ENCODE assay signal across 8 cellular contexts in the genomic region with DNA sequence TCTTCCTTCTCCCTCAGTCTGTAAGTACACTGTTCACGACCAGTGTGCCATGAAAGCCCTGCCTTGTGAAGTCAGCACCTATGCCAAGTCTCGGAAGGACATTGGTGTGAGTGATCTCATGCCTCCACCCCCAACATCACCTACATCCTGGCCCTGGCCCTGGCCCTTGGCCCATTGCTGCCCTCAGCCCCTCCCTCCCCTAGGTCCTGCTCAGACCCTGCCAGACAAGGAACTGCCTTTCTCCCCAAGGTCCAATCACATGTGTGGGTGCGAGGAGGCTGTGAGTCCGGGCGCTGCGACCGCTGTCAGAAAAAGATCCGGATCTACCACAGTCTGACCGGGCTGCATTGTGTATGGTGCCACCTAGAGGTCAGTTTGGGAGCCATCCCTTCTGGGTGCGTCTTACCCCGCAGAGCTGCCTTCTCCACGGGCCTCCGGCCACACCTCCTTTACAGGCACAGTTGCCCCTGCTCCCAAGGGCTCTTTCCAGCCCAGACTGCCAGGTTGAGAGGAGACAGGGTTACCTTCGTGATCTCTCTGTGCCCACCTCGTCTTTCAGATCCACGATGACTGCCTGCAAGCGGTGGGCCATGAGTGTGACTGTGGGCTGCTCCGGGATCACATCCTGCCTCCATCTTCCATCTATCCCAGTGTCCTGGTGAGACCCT. TPM values are rescaled to one million over a fixed set of nuclear protein-coding genes. Genes with fewer than 3 reads are reported as not detected.
DNase-seq lines count a peak whose midpoint lies in the region; ATAC-seq, FAIRE-seq and TF ChIP-seq lines count a peak whose summit lies in the region.

No MANE protein-coding gene starts in this region.

- CTCF ChIA-PET in WTC11 (lab: Charles Lee): interaction anchor here (0.5 to 2.9 kb wide), 35 partner anchors 9 to 353 kb away, joined by 3 to 33 read pairs (median 3); a partner anchor contains a TSS

- FAIRE-seq in kidney (lab: Jason Lieb, UNC): no peak

- ATAC-seq in GM18873 (IDR thresholded peaks at IDR 0.05; ENCODE audit: low FRiP score, unreplicated experiment) (peak; percentile 92), HG03139 (IDR thresholded peaks at IDR 0.05; ENCODE audit: unreplicated experiment) (peak; percentile 88), WTC11 (peak; percentile 94)

- intact Hi-C loops in kidney (cut with DNase I): no loop called here

- no peak overlapping the region for H3K27ac Mint-ChIP-seq in WTC11

- peaks cover 9% of the 10 kb centered on the region for H3K4me1 Mint-ChIP-seq in WTC11

- no peaks in the 10 kb centered on the region for H3K9me3 ChIP-seq in kidney (ENCODE audit: control insufficient read depth in 1 of 2, low read length in 2 of 2)

- TF ChIP-seq CTCF in AG10803 (conservative IDR thresholded peaks at IDR 0.05; ENCODE audit: low read length) (peak; percentile 94), WTC11 (IDR thresholded peaks at IDR 0.05) (peak; percentile 74), cardiac fibroblast (IDR thresholded peaks at IDR 0.05; ENCODE audit: low read depth, low read length) (peak; percentile 94), kidney (IDR thresholded peaks at IDR 0.05; ENCODE audit: borderline replicate concordance, extremely low read depth, insufficient read depth) (peak; percentile 82)

- POLR2A ChIA-PET in WTC11 (lab: Charles Lee): interaction anchor here (0.5 to 1.6 kb wide), 5 partner anchors 34 to 122 kb away, joined by 3 to 6 read pairs (median 4); a partner anchor contains a TSS

- H3K9ac ChIP-seq in kidney (ENCODE audit: low read length in 2 of 2): peak overlapping the region; percentile 37 to 52

- DNase-seq in AG10803 (ENCODE audit: low read depth) (peak; percentile 80), NCI-H2196 treated with DMSO at 0.1 percent for 48 hours (lab: John Stamatoyannopoulos, UW; ENCODE audit: unreplicated experiment) (peak; percentile 85), WTC11 (ENCODE audit: low spot score) (peak; percentile 92), cardiac fibroblast (ENCODE audit: low read depth in 2 of 2) (peak; percentile 89 to 91), kidney (peak; percentile 87)
- DNase-seq in stimulated activated CD4-positive, alpha-beta T cell treated with anti-CD3 and anti-CD28 coated beads, Interleukin-1b, Interleukin-23, amount 100 ng/mL, for 24 hours (ENCODE audit: low read depth in 4 of 4, low spot score in 1 of 4): peak; percentile 62 to 76 (median 67)

- no peaks in the 10 kb centered on the region for H3K36me3 ChIP-seq in kidney (ENCODE audit: control insufficient read depth in 1 of 2, insufficient read depth in 2 of 2, low read length in 2 of 2)

- no peak overlapping the region for H3K4me3 ChIP-seq in AG10803 (ENCODE audit: low read length)
- H3K4me3 ChIP-seq in cardiac fibroblast (replicated peaks in 1 of 2; ENCODE audit: low read depth in 2 of 2, low read length in 2 of 2): no peak overlapping the region
- peak overlapping the region; percentile 11 to 25 for H3K4me3 ChIP-seq in kidney (ENCODE audit: low read length in 2 of 2)

- no peaks in the 10 kb centered on the region for H3K9me3 Mint-ChIP-seq in WTC11

- no peaks in the 10 kb centered on the region for H3K36me3 Mint-ChIP-seq in WTC11

- peak overlapping the region in 1 of 2 donors; percentile 24 for H3K27ac ChIP-seq in kidney (ENCODE audit: low read depth in 2 of 2, low read length in 2 of 2)

- H3K27me3 Mint-ChIP-seq in WTC11 (ENCODE audit: low read depth): peaks cover 17% of the 10 kb centered on the region

- H3K4me1 ChIP-seq in kidney (ENCODE audit: control insufficient read depth in 1 of 2, insufficient read depth in 1 of 2, low read depth in 1 of 2, low read length in 2 of 2): peaks cover 0 to 7% of the 10 kb centered on the region in 2 donors

- peak overlapping the region; percentile 10; the same call in 1 of the 2 replicates for H3K4me3 Mint-ChIP-seq in WTC11

TF ChIP-seq in WTC11, 78 proteins besides CTCF, POLR2A, EP300 and RAD21 (continues in another document):
- TF ChIP-seq GTF2I (CRISPR knock-in tag; conservative IDR thresholded peaks at IDR 0.05) (no peak), MYBL2 (CRISPR knock-in tag; IDR thresholded peaks at IDR 0.05) (no peak), SP1 (CRISPR knock-in tag; conservative IDR thresholded peaks at IDR 0.05) (peak; percentile 50), NR1H2 (CRISPR knock-in tag; IDR thresholded peaks at IDR 0.05) (no peak), GABPB1 (CRISPR knock-in tag; IDR thresholded peaks at IDR 0.05) (peak; percentile 47; the same call in 1 of the 2 replicates), NR2C2 (CRISPR knock-in tag; IDR thresholded peaks at IDR 0.05) (no peak), ZNF317 (CRISPR knock-in tag; IDR thresholded peaks at IDR 0.05; ENCODE audit: borderline replicate concordance, low read depth) (no peak), ETV6 (CRISPR knock-in tag; IDR thresholded peaks at IDR 0.05) (0 out of 2 replicates have a peak, but pooled peaks have one; percentile 17)
- TF ChIP-seq, protein P1, sequence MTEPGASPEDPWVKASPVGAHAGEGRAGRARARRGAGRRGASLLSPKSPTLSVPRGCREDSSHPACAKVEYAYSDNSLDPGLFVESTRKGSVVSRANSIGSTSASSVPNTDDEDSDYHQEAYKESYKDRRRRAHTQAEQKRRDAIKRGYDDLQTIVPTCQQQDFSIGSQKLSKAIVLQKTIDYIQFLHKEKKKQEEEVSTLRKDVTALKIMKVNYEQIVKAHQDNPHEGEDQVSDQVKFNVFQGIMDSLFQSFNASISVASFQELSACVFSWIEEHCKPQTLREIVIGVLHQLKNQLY (CRISPR knock-in tag; IDR thresholded peaks at IDR 0.05): no peak
- TF ChIP-seq, protein P2, sequence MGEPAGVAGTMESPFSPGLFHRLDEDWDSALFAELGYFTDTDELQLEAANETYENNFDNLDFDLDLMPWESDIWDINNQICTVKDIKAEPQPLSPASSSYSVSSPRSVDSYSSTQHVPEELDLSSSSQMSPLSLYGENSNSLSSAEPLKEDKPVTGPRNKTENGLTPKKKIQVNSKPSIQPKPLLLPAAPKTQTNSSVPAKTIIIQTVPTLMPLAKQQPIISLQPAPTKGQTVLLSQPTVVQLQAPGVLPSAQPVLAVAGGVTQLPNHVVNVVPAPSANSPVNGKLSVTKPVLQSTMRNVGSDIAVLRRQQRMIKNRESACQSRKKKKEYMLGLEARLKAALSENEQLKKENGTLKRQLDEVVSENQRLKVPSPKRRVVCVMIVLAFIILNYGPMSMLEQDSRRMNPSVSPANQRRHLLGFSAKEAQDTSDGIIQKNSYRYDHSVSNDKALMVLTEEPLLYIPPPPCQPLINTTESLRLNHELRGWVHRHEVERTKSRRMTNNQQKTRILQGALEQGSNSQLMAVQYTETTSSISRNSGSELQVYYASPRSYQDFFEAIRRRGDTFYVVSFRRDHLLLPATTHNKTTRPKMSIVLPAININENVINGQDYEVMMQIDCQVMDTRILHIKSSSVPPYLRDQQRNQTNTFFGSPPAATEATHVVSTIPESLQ (CRISPR knock-in tag; IDR thresholded peaks at IDR 0.05): no peak
- TF ChIP-seq, protein P3, sequence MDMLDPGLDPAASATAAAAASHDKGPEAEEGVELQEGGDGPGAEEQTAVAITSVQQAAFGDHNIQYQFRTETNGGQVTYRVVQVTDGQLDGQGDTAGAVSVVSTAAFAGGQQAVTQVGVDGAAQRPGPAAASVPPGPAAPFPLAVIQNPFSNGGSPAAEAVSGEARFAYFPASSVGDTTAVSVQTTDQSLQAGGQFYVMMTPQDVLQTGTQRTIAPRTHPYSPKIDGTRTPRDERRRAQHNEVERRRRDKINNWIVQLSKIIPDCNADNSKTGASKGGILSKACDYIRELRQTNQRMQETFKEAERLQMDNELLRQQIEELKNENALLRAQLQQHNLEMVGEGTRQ (CRISPR knock-in tag; IDR thresholded peaks at IDR 0.05): peak; percentile 39
- TF ChIP-seq, protein P4, sequence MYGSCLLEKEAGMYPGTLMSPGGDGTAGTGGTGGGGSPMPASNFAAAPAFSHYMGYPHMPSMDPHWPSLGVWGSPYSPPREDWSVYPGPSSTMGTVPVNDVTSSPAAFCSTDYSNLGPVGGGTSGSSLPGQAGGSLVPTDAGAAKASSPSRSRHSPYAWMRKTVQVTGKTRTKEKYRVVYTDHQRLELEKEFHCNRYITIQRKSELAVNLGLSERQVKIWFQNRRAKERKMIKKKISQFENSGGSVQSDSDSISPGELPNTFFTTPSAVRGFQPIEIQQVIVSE (CRISPR knock-in tag; IDR thresholded peaks at IDR 0.05; ENCODE audit: borderline replicate concordance): no peak
- TF ChIP-seq, protein P5, sequence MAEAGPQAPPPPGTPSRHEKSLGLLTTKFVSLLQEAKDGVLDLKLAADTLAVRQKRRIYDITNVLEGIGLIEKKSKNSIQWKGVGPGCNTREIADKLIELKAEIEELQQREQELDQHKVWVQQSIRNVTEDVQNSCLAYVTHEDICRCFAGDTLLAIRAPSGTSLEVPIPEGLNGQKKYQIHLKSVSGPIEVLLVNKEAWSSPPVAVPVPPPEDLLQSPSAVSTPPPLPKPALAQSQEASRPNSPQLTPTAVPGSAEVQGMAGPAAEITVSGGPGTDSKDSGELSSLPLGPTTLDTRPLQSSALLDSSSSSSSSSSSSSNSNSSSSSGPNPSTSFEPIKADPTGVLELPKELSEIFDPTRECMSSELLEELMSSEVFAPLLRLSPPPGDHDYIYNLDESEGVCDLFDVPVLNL (CRISPR knock-in tag; IDR thresholded peaks at IDR 0.05; ENCODE audit: borderline replicate concordance, low read depth): no peak
- TF ChIP-seq, protein P6, sequence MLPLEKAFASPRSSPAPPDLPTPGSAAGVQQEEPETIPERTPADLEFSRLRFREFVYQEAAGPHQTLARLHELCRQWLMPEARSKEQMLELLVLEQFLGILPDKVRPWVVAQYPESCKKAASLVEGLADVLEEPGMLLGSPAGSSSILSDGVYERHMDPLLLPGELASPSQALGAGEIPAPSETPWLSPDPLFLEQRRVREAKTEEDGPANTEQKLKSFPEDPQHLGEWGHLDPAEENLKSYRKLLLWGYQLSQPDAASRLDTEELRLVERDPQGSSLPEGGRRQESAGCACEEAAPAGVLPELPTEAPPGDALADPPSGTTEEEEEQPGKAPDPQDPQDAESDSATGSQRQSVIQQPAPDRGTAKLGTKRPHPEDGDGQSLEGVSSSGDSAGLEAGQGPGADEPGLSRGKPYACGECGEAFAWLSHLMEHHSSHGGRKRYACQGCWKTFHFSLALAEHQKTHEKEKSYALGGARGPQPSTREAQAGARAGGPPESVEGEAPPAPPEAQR (CRISPR knock-in tag; IDR thresholded peaks at IDR 0.05): no peak

RNA-seq across cellular contexts. Expression of a gene that starts 9.2 kb away (rescaled TPM):
- total RNA-seq in WTC11 (2021): 19.8 to 25.5 TPM (median 23.6 TPM) in 3 replicates
- 68.2 TPM for total RNA-seq in kidney
- 13.2 TPM for polyA plus RNA-seq in kidney (ENCODE audit: insufficient read depth, low read depth, low replicate concordance)

RNA-seq across cellular contexts. Expression of a gene that starts 12.5 kb away (rescaled TPM):
- total RNA-seq in WTC11 (2021) (55.5 to 61.7 TPM (median 57.3 TPM) in 3 replicates), kidney (29.0 TPM)
- 39.7 TPM for polyA plus RNA-seq in kidney (ENCODE audit: insufficient read depth, low read depth, low replicate concordance)

RNA-seq across cellular contexts. Expression of a gene that starts 25.6 kb away (rescaled TPM):
- total RNA-seq in WTC11 (2021): 72.2 to 86.5 TPM (median 79.3 TPM) in 3 replicates
- 1.7 TPM for total RNA-seq in kidney
- polyA plus RNA-seq in kidney (ENCODE audit: insufficient read depth, low read depth, low replicate concordance): 3.5 TPM

RNA-seq across cellular contexts. Expression of a gene that starts 26.4 kb away (rescaled TPM):
- 37.6 to 44.1 TPM (median 43.1 TPM) in 3 replicates for total RNA-seq in WTC11 (2021)
- total RNA-seq in kidney: 23.2 TPM
- polyA plus RNA-seq in kidney (ENCODE audit: insufficient read depth, low read depth, low replicate concordance): 7.6 TPM

RNA-seq across cellular contexts. Expression of a gene that starts 33.7 kb away (rescaled TPM):
- 55.0 to 65.8 TPM (median 64.3 TPM) in 3 replicates for total RNA-seq in WTC11 (2021)
- total RNA-seq in kidney: 112 TPM
- polyA plus RNA-seq in kidney (ENCODE audit: insufficient read depth, low read depth, low replicate concordance): 72.5 TPM

Comparison
In these comparisons a context has a peak if more than half of its experiments do, and no peak if none do; other contexts are left out.
1. H3K4me3 ChIP-seq: peak in kidney (2 of 2); none in AG10803 (single experiment) and cardiac fibroblast (0 of 2).
2. RNA of a gene that starts 25.6 kb away (total RNA-seq): 72.2 to 86.5 TPM in WTC11; 1.7 TPM in kidney (single experiment); every median in the first group is over 10 times any median in the second.
3. Peak in every context shown above with its lines, with median percentiles within 50 percentile points of each other: DNase-seq, CTCF ChIP-seq and ATAC-seq.